In genomic region chr11:68146704-68147474, GRCh38 we compare ENCODE assay signal across 1 cellular context.
A peak's percentile ranks its signal among the peaks of the same experiment; 100 is the strongest.
TF ChIP-seq lines count a peak whose summit lies in the region.

No MANE protein-coding gene starts in this region.

TF ChIP-seq in HepG2, 621 proteins besides CTCF, POLR2A, EP300 and RAD21 (continued from another document and continues in another):
- TF ChIP-seq ZBTB26 (CRISPR knock-in tag; IDR thresholded peaks at IDR 0.05; ENCODE audit: borderline replicate concordance) (peak; percentile 76), ZNF333 (CRISPR knock-in tag; IDR thresholded peaks at IDR 0.05; ENCODE audit: borderline replicate concordance) (0 out of 2 replicates have a peak, but pooled peaks have one; percentile 25), ZNF713 (CRISPR knock-in tag; IDR thresholded peaks at IDR 0.05) (0 out of 2 replicates have a peak, but pooled peaks have one; percentile 45), SPEN (CRISPR knock-in tag; IDR thresholded peaks at IDR 0.05; ENCODE audit: low read depth) (peak; percentile 83), HDAC6 (IDR thresholded peaks at IDR 0.05; ENCODE audit: low read depth, low read length) (no peak), MTA1 (CRISPR knock-in tag; IDR thresholded peaks at IDR 0.05; ENCODE audit: borderline replicate concordance) (peak; percentile 85), ARNTL (CRISPR knock-in tag; IDR thresholded peaks at IDR 0.05) (peak; percentile 91), MXD3 (CRISPR knock-in tag; IDR thresholded peaks at IDR 0.05) (no peak; the same call in 1 of the 2 replicates), THAP11 (CRISPR knock-in tag; IDR thresholded peaks at IDR 0.05) (peak; percentile 77), DPF2 (CRISPR knock-in tag; IDR thresholded peaks at IDR 0.05; ENCODE audit: borderline replicate concordance, low read depth) (peak; percentile 84; the same call in 1 of the 2 replicates), REL (CRISPR knock-in tag; conservative IDR thresholded peaks at IDR 0.05) (no peak), ZNF556 (CRISPR knock-in tag; IDR thresholded peaks at IDR 0.05; ENCODE audit: borderline replicate concordance) (peak; percentile 50; the same call in 1 of the 2 replicates), FOXC1 (CRISPR knock-in tag; IDR thresholded peaks at IDR 0.05; ENCODE audit: borderline replicate concordance) (peak; percentile 82; the same call in 1 of the 2 replicates), ZFX (CRISPR knock-in tag; IDR thresholded peaks at IDR 0.05; ENCODE audit: low read depth) (peak; percentile 84), MXD4 (CRISPR knock-in tag; IDR thresholded peaks at IDR 0.05) (peak; percentile 96), SCMH1 (CRISPR knock-in tag; IDR thresholded peaks at IDR 0.05; ENCODE audit: borderline replicate concordance) (no peak), ZBTB46 (CRISPR knock-in tag; IDR thresholded peaks at IDR 0.05; ENCODE audit: borderline replicate concordance) (peak; percentile 87; the same call in 1 of the 2 replicates), SMAD3 (CRISPR knock-in tag; IDR thresholded peaks at IDR 0.05) (peak; percentile 92), KAT8 (CRISPR knock-in tag; IDR thresholded peaks at IDR 0.05) (peak; percentile 89), ZNF816 (CRISPR knock-in tag; IDR thresholded peaks at IDR 0.05; ENCODE audit: borderline replicate concordance) (no peak), SIN3B (IDR thresholded peaks at IDR 0.05; ENCODE audit: low read length) (no peak), ARID4A (CRISPR knock-in tag; IDR thresholded peaks at IDR 0.05; ENCODE audit: borderline replicate concordance) (peak; percentile 87), ZFP90 (CRISPR knock-in tag; IDR thresholded peaks at IDR 0.05; ENCODE audit: borderline replicate concordance) (no peak), TAF1 (CRISPR knock-in tag; IDR thresholded peaks at IDR 0.05) (peak; percentile 82), ZNF691 (CRISPR knock-in tag; IDR thresholded peaks at IDR 0.05; ENCODE audit: borderline replicate concordance, low read depth) (peak; percentile 86; the same call in 1 of the 2 replicates), ZNF607 (CRISPR knock-in tag; IDR thresholded peaks at IDR 0.05; ENCODE audit: borderline replicate concordance) (0 out of 2 replicates have a peak, but pooled peaks have one; percentile 71), HIVEP1 (CRISPR knock-in tag; IDR thresholded peaks at IDR 0.05) (peak; percentile 70; the same call in 1 of the 2 replicates), FOXA3 (CRISPR knock-in tag; IDR thresholded peaks at IDR 0.05) (peak; percentile 99), ZNF253 (CRISPR knock-in tag; IDR thresholded peaks at IDR 0.05; ENCODE audit: borderline replicate concordance) (no peak), STAT5B (CRISPR knock-in tag; IDR thresholded peaks at IDR 0.05) (no peak), POLR2AphosphoS5 (IDR thresholded peaks at IDR 0.05; ENCODE audit: low read depth, low read length) (peak; percentile 91), RARG (CRISPR knock-in tag; IDR thresholded peaks at IDR 0.05; ENCODE audit: low read depth) (no peak), ZNF18 (CRISPR knock-in tag; IDR thresholded peaks at IDR 0.05; ENCODE audit: insufficient replicate concordance) (no peak), NR0B2 (CRISPR knock-in tag; IDR thresholded peaks at IDR 0.05) (peak; percentile 76), MIER3 (CRISPR knock-in tag; IDR thresholded peaks at IDR 0.05; ENCODE audit: borderline replicate concordance) (peak; percentile 86)
- TF ChIP-seq, protein P1, sequence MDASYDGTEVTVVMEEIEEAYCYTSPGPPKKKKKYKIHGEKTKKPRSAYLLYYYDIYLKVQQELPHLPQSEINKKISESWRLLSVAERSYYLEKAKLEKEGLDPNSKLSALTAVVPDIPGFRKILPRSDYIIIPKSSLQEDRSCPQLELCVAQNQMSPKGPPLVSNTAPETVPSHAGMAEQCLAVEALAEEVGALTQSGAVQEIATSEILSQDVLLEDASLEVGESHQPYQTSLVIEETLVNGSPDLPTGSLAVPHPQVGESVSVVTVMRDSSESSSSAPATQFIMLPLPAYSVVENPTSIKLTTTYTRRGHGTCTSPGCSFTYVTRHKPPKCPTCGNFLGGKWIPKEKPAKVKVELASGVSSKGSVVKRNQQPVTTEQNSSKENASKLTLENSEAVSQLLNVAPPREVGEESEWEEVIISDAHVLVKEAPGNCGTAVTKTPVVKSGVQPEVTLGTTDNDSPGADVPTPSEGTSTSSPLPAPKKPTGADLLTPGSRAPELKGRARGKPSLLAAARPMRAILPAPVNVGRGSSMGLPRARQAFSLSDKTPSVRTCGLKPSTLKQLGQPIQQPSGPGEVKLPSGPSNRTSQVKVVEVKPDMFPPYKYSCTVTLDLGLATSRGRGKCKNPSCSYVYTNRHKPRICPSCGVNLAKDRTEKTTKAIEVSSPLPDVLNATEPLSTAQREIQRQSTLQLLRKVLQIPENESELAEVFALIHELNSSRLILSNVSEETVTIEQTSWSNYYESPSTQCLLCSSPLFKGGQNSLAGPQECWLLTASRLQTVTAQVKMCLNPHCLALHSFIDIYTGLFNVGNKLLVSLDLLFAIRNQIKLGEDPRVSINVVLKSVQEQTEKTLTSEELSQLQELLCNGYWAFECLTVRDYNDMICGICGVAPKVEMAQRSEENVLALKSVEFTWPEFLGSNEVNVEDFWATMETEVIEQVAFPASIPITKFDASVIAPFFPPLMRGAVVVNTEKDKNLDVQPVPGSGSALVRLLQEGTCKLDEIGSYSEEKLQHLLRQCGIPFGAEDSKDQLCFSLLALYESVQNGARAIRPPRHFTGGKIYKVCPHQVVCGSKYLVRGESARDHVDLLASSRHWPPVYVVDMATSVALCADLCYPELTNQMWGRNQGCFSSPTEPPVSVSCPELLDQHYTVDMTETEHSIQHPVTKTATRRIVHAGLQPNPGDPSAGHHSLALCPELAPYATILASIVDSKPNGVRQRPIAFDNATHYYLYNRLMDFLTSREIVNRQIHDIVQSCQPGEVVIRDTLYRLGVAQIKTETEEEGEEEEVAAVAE (CRISPR knock-in tag; IDR thresholded peaks at IDR 0.05; ENCODE audit: borderline replicate concordance) = peak; percentile 80
- TF ChIP-seq, protein P2, sequence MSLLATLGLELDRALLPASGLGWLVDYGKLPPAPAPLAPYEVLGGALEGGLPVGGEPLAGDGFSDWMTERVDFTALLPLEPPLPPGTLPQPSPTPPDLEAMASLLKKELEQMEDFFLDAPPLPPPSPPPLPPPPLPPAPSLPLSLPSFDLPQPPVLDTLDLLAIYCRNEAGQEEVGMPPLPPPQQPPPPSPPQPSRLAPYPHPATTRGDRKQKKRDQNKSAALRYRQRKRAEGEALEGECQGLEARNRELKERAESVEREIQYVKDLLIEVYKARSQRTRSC (CRISPR knock-in tag; IDR thresholded peaks at IDR 0.05; ENCODE audit: low read depth) = peak; percentile 50; the same call in 1 of the 2 replicates
- TF ChIP-seq, protein P3, sequence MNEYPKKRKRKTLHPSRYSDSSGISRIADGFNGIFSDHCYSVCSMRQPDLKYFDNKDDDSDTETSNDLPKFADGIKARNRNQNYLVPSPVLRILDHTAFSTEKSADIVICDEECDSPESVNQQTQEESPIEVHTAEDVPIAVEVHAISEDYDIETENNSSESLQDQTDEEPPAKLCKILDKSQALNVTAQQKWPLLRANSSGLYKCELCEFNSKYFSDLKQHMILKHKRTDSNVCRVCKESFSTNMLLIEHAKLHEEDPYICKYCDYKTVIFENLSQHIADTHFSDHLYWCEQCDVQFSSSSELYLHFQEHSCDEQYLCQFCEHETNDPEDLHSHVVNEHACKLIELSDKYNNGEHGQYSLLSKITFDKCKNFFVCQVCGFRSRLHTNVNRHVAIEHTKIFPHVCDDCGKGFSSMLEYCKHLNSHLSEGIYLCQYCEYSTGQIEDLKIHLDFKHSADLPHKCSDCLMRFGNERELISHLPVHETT (CRISPR knock-in tag; conservative IDR thresholded peaks at IDR 0.05) = no peak
- TF ChIP-seq, protein P4, sequence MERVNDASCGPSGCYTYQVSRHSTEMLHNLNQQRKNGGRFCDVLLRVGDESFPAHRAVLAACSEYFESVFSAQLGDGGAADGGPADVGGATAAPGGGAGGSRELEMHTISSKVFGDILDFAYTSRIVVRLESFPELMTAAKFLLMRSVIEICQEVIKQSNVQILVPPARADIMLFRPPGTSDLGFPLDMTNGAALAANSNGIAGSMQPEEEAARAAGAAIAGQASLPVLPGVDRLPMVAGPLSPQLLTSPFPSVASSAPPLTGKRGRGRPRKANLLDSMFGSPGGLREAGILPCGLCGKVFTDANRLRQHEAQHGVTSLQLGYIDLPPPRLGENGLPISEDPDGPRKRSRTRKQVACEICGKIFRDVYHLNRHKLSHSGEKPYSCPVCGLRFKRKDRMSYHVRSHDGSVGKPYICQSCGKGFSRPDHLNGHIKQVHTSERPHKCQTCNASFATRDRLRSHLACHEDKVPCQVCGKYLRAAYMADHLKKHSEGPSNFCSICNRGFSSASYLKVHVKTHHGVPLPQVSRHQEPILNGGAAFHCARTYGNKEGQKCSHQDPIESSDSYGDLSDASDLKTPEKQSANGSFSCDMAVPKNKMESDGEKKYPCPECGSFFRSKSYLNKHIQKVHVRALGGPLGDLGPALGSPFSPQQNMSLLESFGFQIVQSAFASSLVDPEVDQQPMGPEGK (CRISPR knock-in tag; IDR thresholded peaks at IDR 0.05) = peak; percentile 86
